In the genomic region with DNA sequence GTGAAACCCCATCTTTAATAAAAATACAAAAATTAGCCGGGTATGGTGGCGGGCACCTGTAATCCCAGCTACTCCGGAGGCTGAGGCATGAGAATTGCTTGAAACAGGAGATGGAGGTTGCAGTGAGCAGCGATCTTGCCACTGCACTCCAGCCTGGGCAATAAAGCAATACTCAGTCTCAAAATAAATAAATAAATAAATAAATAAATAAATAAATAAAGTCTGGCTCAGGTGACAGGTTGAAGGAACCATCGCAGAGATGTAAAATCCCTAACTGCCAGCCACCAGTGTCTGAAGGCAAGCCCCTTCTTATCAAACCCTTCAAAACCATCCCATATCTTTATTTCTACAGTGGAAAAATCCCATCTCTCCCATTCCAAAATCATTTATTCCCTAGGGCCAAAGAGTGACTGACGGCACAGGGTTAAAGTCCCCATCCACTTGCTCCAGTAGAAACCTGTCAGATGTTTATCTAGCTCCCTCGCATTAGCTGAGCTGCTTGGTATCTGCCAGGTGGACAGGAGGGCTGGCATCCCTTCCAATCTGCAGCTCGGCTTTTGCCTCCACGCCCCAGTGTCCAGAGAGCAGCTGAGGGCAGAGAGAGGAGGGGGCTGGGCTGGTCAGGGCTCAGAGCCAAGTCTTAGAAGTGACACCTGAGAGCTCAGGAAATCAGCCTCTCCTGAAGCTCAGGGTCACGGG, we compare ENCODE assay signal across 10 cellular contexts. TPM values are rescaled to one million over a fixed set of nuclear protein-coding genes. Genes with fewer than 3 reads are reported as not detected.
DNase-seq lines count a peak whose midpoint lies in the region; ATAC-seq and TF ChIP-seq lines count a peak whose summit lies in the region.
"Had no signal": no experiment of that assay in that cellular context is flagged by ENCODE, and none has a peak within 500 bp of the region (broad histone marks: within the 10 kb centered on the region; RNA-seq: fewer than 3 reads in every experiment).

No MANE protein-coding gene starts in this region.

- peak overlapping the region; percentile 93 for H3K27ac ChIP-seq in left ventricle myocardium inferior (replicated peaks)
- H3K27ac ChIP-seq in mammary epithelial cell (ENCODE audit: insufficient read depth, low read depth, low read length) = peak overlapping the region; percentile 5

- H3K36me3 Mint-ChIP-seq in nephron progenitor cell (ENCODE audit: low read depth) = no peaks in the 10 kb centered on the region
- H3K36me3 Mint-ChIP-seq in activated naive CD4-positive, alpha-beta T cell treated with anti-CD3 and anti-CD28 coated beads, Interleukin-2, amount 50 U/mL, for 72 hours = peaks cover 0 to 7% of the 10 kb centered on the region in 2 donors
- H3K36me3 Mint-ChIP-seq: natural killer cell treated with Interleukin-12 subunit alpha and Interleukin-12 subunit beta and Interleukin-15 and Interleukin-18, amount 100 ng/mL, for 72 hours had no signal

- no peak for DNase-seq in left ventricle myocardium inferior
- DNase-seq in Right ventricle myocardium inferior (ENCODE audit: missing footprints) = no peak
- DNase-seq in mammary epithelial cell = no peak
- peak; percentile 45 for DNase-seq in nephron progenitor cell
- DNase-seq in LoVo (ENCODE audit: low spot score) = no peak
- DNase-seq in Ammon's horn (ENCODE audit: low spot score) = no peak
- no peak for DNase-seq in AG08395 (ENCODE audit: low spot score)
- DNase-seq in activated naive CD4-positive, alpha-beta T cell treated with anti-CD3 and anti-CD28 coated beads, Interleukin-2, amount 50 U/mL, for 72 hours (ENCODE audit: low spot score in 2 of 2) = no peak
- DNase-seq: activated naive CD4-positive, alpha-beta T cell treated with anti-CD3 and anti-CD28 coated beads for 36 hours had no signal

- H3K4me2 ChIP-seq in mammary epithelial cell (ENCODE audit: insufficient read depth, low read depth, low read length) = peak overlapping the region; percentile 19

- H3K9me3 Mint-ChIP-seq in nephron progenitor cell = no peaks in the 10 kb centered on the region
- no peaks in the 10 kb centered on the region for H3K9me3 Mint-ChIP-seq in activated naive CD4-positive, alpha-beta T cell treated with anti-CD3 and anti-CD28 coated beads, Interleukin-2, amount 50 U/mL, for 72 hours
- H3K9me3 Mint-ChIP-seq: activated naive CD4-positive, alpha-beta T cell treated with anti-CD3 and anti-CD28 coated beads for 36 hours; natural killer cell treated with Interleukin-12 subunit alpha and Interleukin-12 subunit beta and Interleukin-15 and Interleukin-18, amount 100 ng/mL, for 72 hours had no signal

- H3K79me2 ChIP-seq in mammary epithelial cell (ENCODE audit: insufficient read depth, low read length) = peaks cover 96% of the 10 kb centered on the region

- intact Hi-C loops in left ventricle myocardium inferior (cut with micrococcal nuclease) (no loop called here), Right ventricle myocardium inferior (cut with DNase I) (no loop called here), mammary epithelial cell (cut with micrococcal nuclease) (loop anchor here (10.0 kb wide), 1 partner anchor 217 kb away; a partner anchor contains a TSS)

- H3K27me3 Mint-ChIP-seq in nephron progenitor cell (ENCODE audit: low read depth, poor library complexity) = peaks cover 11% of the 10 kb centered on the region
- H3K27me3 Mint-ChIP-seq: natural killer cell treated with Interleukin-12 subunit alpha and Interleukin-12 subunit beta and Interleukin-15 and Interleukin-18, amount 100 ng/mL, for 72 hours had no signal

- no peaks in the 10 kb centered on the region for H4K20me1 ChIP-seq in mammary epithelial cell (ENCODE audit: insufficient read depth, low read length)

- CTCF ChIA-PET in mammary epithelial cell (lab: Charles Lee; ENCODE audit: low non-redundant PET) = no interaction called here

- H3K27me3 ChIP-seq in left ventricle myocardium inferior (ENCODE audit: low read depth) (no peaks in the 10 kb centered on the region), mammary epithelial cell (ENCODE audit: insufficient read depth, low read length) (no peaks in the 10 kb centered on the region)

- in situ Hi-C loops in mammary epithelial cell (cut with MboI; ENCODE audit: low sequenced_read_pairs in 2 of 2) = no loop called here

- no TSS peak for BruUV-seq in mammary epithelial cell (replicated peaks; lab: Mats Ljungman, UMichigan)

- H2AFZ ChIP-seq in mammary epithelial cell (ENCODE audit: low read depth, low read length) = no peak overlapping the region

- WGBS in mammary epithelial cell (ENCODE audit: low coverage, missing lambda C conversion rate) = 52% methylated on average over 9 of the region's 10 CpGs

- peaks cover 95% of the 10 kb centered on the region for H3K4me1 ChIP-seq in left ventricle myocardium inferior
- H3K4me1 ChIP-seq in mammary epithelial cell (ENCODE audit: insufficient read depth, low read length) = peaks cover 70% of the 10 kb centered on the region

- no peak for ATAC-seq in Right ventricle myocardium inferior
- ATAC-seq in activated naive CD4-positive, alpha-beta T cell treated with anti-CD3 and anti-CD28 coated beads, Interleukin-2, amount 50 U/mL, for 72 hours = no peak
- ATAC-seq: natural killer cell treated with Interleukin-12 subunit alpha and Interleukin-12 subunit beta and Interleukin-15 and Interleukin-18, amount 100 ng/mL, for 72 hours had no signal

- peak overlapping the region; percentile 0 for H3K4me3 Mint-ChIP-seq in nephron progenitor cell
- H3K4me3 Mint-ChIP-seq: activated naive CD4-positive, alpha-beta T cell treated with anti-CD3 and anti-CD28 coated beads for 36 hours; natural killer cell treated with Interleukin-12 subunit alpha and Interleukin-12 subunit beta and Interleukin-15 and Interleukin-18, amount 100 ng/mL, for 72 hours had no signal

- H3K36me3 ChIP-seq in left ventricle myocardium inferior = no peaks in the 10 kb centered on the region
- H3K36me3 ChIP-seq in mammary epithelial cell (ENCODE audit: insufficient read depth, low read length) = no peaks in the 10 kb centered on the region

- dilution Hi-C loops in mammary epithelial cell (cut with HindIII; ENCODE audit: low sequenced_read_pairs) = no loop called here

- H3K9me3 ChIP-seq in left ventricle myocardium inferior (replicated peaks) (no peaks in the 10 kb centered on the region), mammary epithelial cell (replicated peaks; ENCODE audit: insufficient read depth, low read length) (no peaks in the 10 kb centered on the region)

- peak overlapping the region; percentile 24 for H3K27ac Mint-ChIP-seq in nephron progenitor cell
- H3K27ac Mint-ChIP-seq in activated naive CD4-positive, alpha-beta T cell treated with anti-CD3 and anti-CD28 coated beads, Interleukin-2, amount 50 U/mL, for 72 hours = peak overlapping the region in 1 of 2 donors; percentile 55
- H3K27ac Mint-ChIP-seq: activated naive CD4-positive, alpha-beta T cell treated with anti-CD3 and anti-CD28 coated beads for 36 hours; natural killer cell treated with Interleukin-12 subunit alpha and Interleukin-12 subunit beta and Interleukin-15 and Interleukin-18, amount 100 ng/mL, for 72 hours had no signal

- H3K9ac ChIP-seq in mammary epithelial cell (ENCODE audit: insufficient read depth, low read length) = no peak overlapping the region

- H3K4me3 ChIP-seq in left ventricle myocardium inferior (no peak overlapping the region), mammary epithelial cell (replicated peaks in 1 of 3; ENCODE audit: insufficient read depth in 1 of 3, low read depth in 2 of 3, low read length in 3 of 3) (no peak overlapping the region)

- peaks cover 84% of the 10 kb centered on the region for H3K4me1 Mint-ChIP-seq in nephron progenitor cell

- TF ChIP-seq CTCF in left ventricle myocardium inferior (IDR thresholded peaks at IDR 0.05; ENCODE audit: borderline replicate concordance) (no peak), mammary epithelial cell (conservative IDR thresholded peaks at IDR 0.05 in 1 of 2, IDR thresholded peaks at IDR 0.05 in 1 of 2; ENCODE audit: extremely low read depth in 1 of 2, insufficient read depth in 1 of 2, low read depth in 1 of 2, low read length in 2 of 2) (no peak), nephron progenitor cell (IDR thresholded peaks at IDR 0.05) (no peak)

RNA-seq across cellular contexts. Expression of a gene that starts 5.0 kb away (rescaled TPM):
- total RNA-seq in left ventricle myocardium inferior (41.0 TPM), Right ventricle myocardium inferior (64.6 TPM), mammary epithelial cell (100 to 1,000 TPM; 145 to 609 TPM)
- polyA plus RNA-seq in mammary epithelial cell = 231 TPM
- polyA minus RNA-seq in mammary epithelial cell = 209 TPM
- total RNA-seq in activated naive CD4-positive, alpha-beta T cell treated with anti-CD3 and anti-CD28 coated beads, Interleukin-2, amount 50 U/mL, for 72 hours = 10 to 100 TPM; 13.2 to 57.6 TPM

RNA-seq across cellular contexts. Expression of a gene that starts 33.0 kb away (rescaled TPM):
- total RNA-seq in left ventricle myocardium inferior = 21.1 TPM
- total RNA-seq in Right ventricle myocardium inferior = 24.3 TPM
- 100 to 1,000 TPM; 132 to 205 TPM for total RNA-seq in mammary epithelial cell
- polyA plus RNA-seq in mammary epithelial cell = 96.4 TPM
- 27.0 TPM for polyA minus RNA-seq in mammary epithelial cell
- 10 to 100 TPM in 1 of 2 donors, 1 to 10 TPM in 1; 5.7 to 13.0 TPM for total RNA-seq in activated naive CD4-positive, alpha-beta T cell treated with anti-CD3 and anti-CD28 coated beads, Interleukin-2, amount 50 U/mL, for 72 hours

RNA-seq across cellular contexts. Expression of a gene that starts 37.0 kb away (rescaled TPM):
- 74.8 TPM for total RNA-seq in left ventricle myocardium inferior
- total RNA-seq in Right ventricle myocardium inferior = 69.0 TPM
- 10 to 100 TPM; 24.3 to 94.2 TPM for total RNA-seq in mammary epithelial cell
- polyA plus RNA-seq in mammary epithelial cell = 48.9 TPM
- 177 TPM for polyA minus RNA-seq in mammary epithelial cell
- 1 to 10 TPM in 1 of 2 donors, under 1 TPM in 1; 0.48 to 3.1 TPM for total RNA-seq in activated naive CD4-positive, alpha-beta T cell treated with anti-CD3 and anti-CD28 coated beads, Interleukin-2, amount 50 U/mL, for 72 hours

Comparison
In these comparisons a context has a peak if more than half of its experiments do, and no peak if none do; other contexts are left out.
1. RNA of a gene that starts 37.0 kb away (total RNA-seq): 24.3 to 94.2 TPM in mammary epithelial cell, 74.8 TPM in left ventricle myocardium inferior (single experiment) and 69.0 TPM in Right ventricle myocardium inferior (single experiment); 0.48 to 3.1 TPM in activated naive CD4-positive, alpha-beta T cell treated with anti-CD3 and anti-CD28 coated beads, Interleukin-2, amount 50 U/mL, for 72 hours; every median in the first group is over 4 times any median in the second.